23 cellular contexts compared by ENCODE assay signal in the genomic region with DNA sequence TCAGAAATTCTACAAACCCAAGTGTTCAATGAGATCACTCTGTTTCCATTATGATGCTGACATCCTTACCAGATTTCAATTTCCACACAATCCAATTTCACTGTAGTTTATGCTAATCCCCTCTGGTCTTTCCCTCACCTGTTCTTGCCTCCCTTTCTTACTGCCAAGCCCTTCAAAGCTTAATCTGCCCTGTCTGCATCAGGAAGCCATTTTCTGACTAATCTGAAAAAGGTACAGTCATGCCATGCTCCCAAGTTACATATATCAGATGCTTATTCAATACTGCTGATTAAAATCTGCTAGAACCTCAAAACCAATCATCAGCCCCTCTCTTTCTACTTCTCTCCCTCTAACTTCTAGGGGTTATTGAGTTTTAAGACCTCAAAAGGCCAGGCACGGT. TPM values are rescaled to one million over a fixed set of nuclear protein-coding genes. Genes with fewer than 3 reads are reported as not detected.
DNase-seq lines count a peak whose midpoint lies in the region; ATAC-seq, FAIRE-seq and TF ChIP-seq lines count a peak whose summit lies in the region.
"Had no signal": no experiment of that assay in that cellular context is flagged by ENCODE, and none has a peak within 500 bp of the region (broad histone marks: within the 10 kb centered on the region; RNA-seq: fewer than 3 reads in every experiment).

No MANE protein-coding gene starts in this region.

- peaks cover 14% of the 10 kb centered on the region for H3K36me3 Mint-ChIP-seq in activated CD4-positive, alpha-beta T cell treated with anti-CD3 and anti-CD28 coated beads, Interleukin-2, amount 10 ng/mL, durations not matched to agents 24 days and 14 days (ENCODE audit: low read depth)
- H3K36me3 Mint-ChIP-seq in activated naive CD8-positive, alpha-beta T cell treated with anti-CD3 and anti-CD28 coated beads, Interleukin-2, amount 50 U/mL, for 24 hours (ENCODE audit: low read depth): peaks cover 1% of the 10 kb centered on the region
- H3K36me3 Mint-ChIP-seq in activated naive CD8-positive, alpha-beta T cell treated with anti-CD3 and anti-CD28 coated beads for 36 hours: peaks cover 2% of the 10 kb centered on the region

- H3K4me3 ChIP-seq in K562: no peak overlapping the region
- H3K4me3 ChIP-seq: BLaER1 had no signal

- no peaks in the 10 kb centered on the region for H3K9me3 ChIP-seq in K562 (replicated peaks; ENCODE audit: control insufficient read depth, insufficient read depth, low read depth, low read length)
- H3K9me3 ChIP-seq: BLaER1 had no signal

- no peak for TF ChIP-seq RAD21 in K562 (CRISPR knock-in tag; conservative IDR thresholded peaks at IDR 0.05 in 1 of 2, IDR thresholded peaks at IDR 0.05 in 1 of 2)

- H3K4me1 Mint-ChIP-seq in activated CD4-positive, alpha-beta T cell treated with anti-CD3 and anti-CD28 coated beads, Interleukin-2, amount 10 ng/mL, durations not matched to agents 24 days and 14 days: peaks cover under 1% of the 10 kb centered on the region
- H3K4me1 Mint-ChIP-seq in activated naive CD8-positive, alpha-beta T cell treated with anti-CD3 and anti-CD28 coated beads, Interleukin-2, amount 50 U/mL, for 24 hours: peaks cover 7% of the 10 kb centered on the region
- H3K4me1 Mint-ChIP-seq in activated naive CD8-positive, alpha-beta T cell treated with anti-CD3 and anti-CD28 coated beads for 36 hours: peaks cover 1% of the 10 kb centered on the region
- H3K4me1 Mint-ChIP-seq: CD14-positive monocyte had no signal

- no peaks in the 10 kb centered on the region for H3K4me1 ChIP-seq in K562 (replicated peaks in 1 of 2; ENCODE audit: control insufficient read depth in 2 of 2, insufficient read depth in 2 of 2, low read length in 2 of 2)

- H3K27me3 Mint-ChIP-seq in activated CD4-positive, alpha-beta T cell treated with anti-CD3 and anti-CD28 coated beads, Interleukin-2, amount 10 ng/mL, durations not matched to agents 24 days and 14 days: no peaks in the 10 kb centered on the region
- no peaks in the 10 kb centered on the region for H3K27me3 Mint-ChIP-seq in activated naive CD8-positive, alpha-beta T cell treated with anti-CD3 and anti-CD28 coated beads, Interleukin-2, amount 50 U/mL, for 24 hours
- H3K27me3 Mint-ChIP-seq in activated naive CD8-positive, alpha-beta T cell treated with anti-CD3 and anti-CD28 coated beads for 36 hours: no peaks in the 10 kb centered on the region
- H3K27me3 Mint-ChIP-seq: CD4-positive, alpha-beta memory T cell had no signal

- no peaks in the 10 kb centered on the region for H3K79me2 ChIP-seq in K562 (ENCODE audit: control insufficient read depth, insufficient read depth, low read length)

- no peak for TF ChIP-seq CTCF in K562 (IDR thresholded peaks at IDR 0.05 in 2 of 3, conservative IDR thresholded peaks at IDR 0.05 in 1 of 3; ENCODE audit: insufficient read depth in 2 of 3, low read depth in 1 of 3, low read length in 3 of 3)

- no peak overlapping the region for H2AFZ ChIP-seq in K562 (ENCODE audit: low read depth, low read length)

- POLR2A ChIA-PET in K562 (lab: Yijun Ruan, JAX): no interaction called here

- in situ Hi-C loops in K562 (cut with MboI): no loop called here

- FAIRE-seq in K562 (lab: Jason Lieb, UNC): peak; percentile 6
- FAIRE-seq: GM12892, GM18507 had no signal

- intact Hi-C loops in activated CD4-positive, alpha-beta T cell treated with anti-CD3 and anti-CD28 coated beads, Interleukin-2, amount 10 ng/mL, durations not matched to agents 24 days and 14 days (cut with micrococcal nuclease): no loop called here
- intact Hi-C loops in K562 (cut with micrococcal nuclease): no loop called here

- no peak for TF ChIP-seq POLR2A in K562 (conservative IDR thresholded peaks at IDR 0.05)

- ATAC-seq in activated naive CD8-positive, alpha-beta T cell treated with anti-CD3 and anti-CD28 coated beads, Interleukin-2, amount 50 U/mL, for 24 hours: peak; percentile 53
- ATAC-seq in K562 (no peak), GM21367 (IDR thresholded peaks at IDR 0.05; ENCODE audit: unreplicated experiment) (no peak)
- ATAC-seq: HCT116 had no signal

- H3K9ac ChIP-seq in K562 (ENCODE audit: insufficient read depth in 1 of 2, low read depth in 2 of 2, low read length in 2 of 2): no peak overlapping the region
- H3K9ac ChIP-seq: BLaER1 had no signal

- BruUV-seq in K562 (replicated peaks; lab: Mats Ljungman, UMichigan): no TSS peak

- H3K27me3 ChIP-seq in K562 (ENCODE audit: control insufficient read depth in 2 of 2, insufficient read depth in 2 of 2, low read length in 2 of 2): no peaks in the 10 kb centered on the region
- H3K27me3 ChIP-seq: BLaER1 had no signal

- CTCF ChIA-PET in K562 (lab: Yijun Ruan, JAX; ENCODE audit: low intra/inter-chr PET ratio): no interaction called here

- peak overlapping the region; percentile 9 for H3K27ac Mint-ChIP-seq in activated CD4-positive, alpha-beta T cell treated with anti-CD3 and anti-CD28 coated beads, Interleukin-2, amount 10 ng/mL, durations not matched to agents 24 days and 14 days
- peak overlapping the region; percentile 7 for H3K27ac Mint-ChIP-seq in activated naive CD8-positive, alpha-beta T cell treated with anti-CD3 and anti-CD28 coated beads, Interleukin-2, amount 50 U/mL, for 24 hours
- H3K27ac Mint-ChIP-seq in activated naive CD8-positive, alpha-beta T cell treated with anti-CD3 and anti-CD28 coated beads for 36 hours: no peak overlapping the region
- H3K27ac Mint-ChIP-seq: CD14-positive monocyte; CD4-positive, alpha-beta memory T cell; HFFc6 had no signal

- no peak overlapping the region for H3K27ac ChIP-seq in K562 (ENCODE audit: extremely low read depth, low read depth, low read length)
- H3K27ac ChIP-seq: BLaER1, HL-60 had no signal

- no peak overlapping the region for H3K4me2 ChIP-seq in K562 (ENCODE audit: insufficient read depth, low read length)
- H3K4me2 ChIP-seq: BLaER1 had no signal

- H3K4me3 Mint-ChIP-seq in activated CD4-positive, alpha-beta T cell treated with anti-CD3 and anti-CD28 coated beads, Interleukin-2, amount 10 ng/mL, durations not matched to agents 24 days and 14 days: no peak overlapping the region
- no peak overlapping the region for H3K4me3 Mint-ChIP-seq in activated naive CD8-positive, alpha-beta T cell treated with anti-CD3 and anti-CD28 coated beads, Interleukin-2, amount 50 U/mL, for 24 hours
- no peak overlapping the region for H3K4me3 Mint-ChIP-seq in activated naive CD8-positive, alpha-beta T cell treated with anti-CD3 and anti-CD28 coated beads for 36 hours
- H3K4me3 Mint-ChIP-seq: CD14-positive monocyte; CD4-positive, alpha-beta memory T cell; HFFc6 had no signal

- DNase-seq in activated CD4-positive, alpha-beta T cell treated with anti-CD3 and anti-CD28 coated beads, Interleukin-2, amount 10 ng/mL, durations not matched to agents 24 days and 14 days: no peak
- DNase-seq in activated CD4-positive, alpha-beta T cell treated with anti-CD3 and anti-CD28 coated beads, Interleukin-2, amount 50 U/mL, for 1 hour: no peak
- no peak for DNase-seq in activated naive CD8-positive, alpha-beta T cell treated with anti-CD3 and anti-CD28 coated beads, Interleukin-2, amount 50 U/mL, for 24 hours
- no peak for DNase-seq in activated naive CD8-positive, alpha-beta T cell treated with anti-CD3 and anti-CD28 coated beads for 36 hours
- DNase-seq in NCI-H82 treated with DMSO at 0.1 percent for 48 hours (lab: John Stamatoyannopoulos, UW; ENCODE audit: unreplicated experiment) (peak; percentile 68), K562 (ENCODE audit: extremely low read depth in 1 of 4, low spot score in 3 of 4) (no peak), iPS-NIHi7 (ENCODE audit: extremely low spot score) (no peak)
- DNase-seq: 8988T; CD4-positive, alpha-beta memory T cell; DMS153; DMS79; GDM1; GOT3; H7; HFFc6 had no signal

- no peaks in the 10 kb centered on the region for H3K9me3 Mint-ChIP-seq in activated CD4-positive, alpha-beta T cell treated with anti-CD3 and anti-CD28 coated beads, Interleukin-2, amount 10 ng/mL, durations not matched to agents 24 days and 14 days
- H3K9me3 Mint-ChIP-seq in activated naive CD8-positive, alpha-beta T cell treated with anti-CD3 and anti-CD28 coated beads, Interleukin-2, amount 50 U/mL, for 24 hours: no peaks in the 10 kb centered on the region
- no peaks in the 10 kb centered on the region for H3K9me3 Mint-ChIP-seq in activated naive CD8-positive, alpha-beta T cell treated with anti-CD3 and anti-CD28 coated beads for 36 hours
- H3K9me3 Mint-ChIP-seq: CD4-positive, alpha-beta memory T cell; HFFc6 had no signal

- peaks cover 27% of the 10 kb centered on the region; the same call in 2 of the 3 replicates for H3K36me3 ChIP-seq in K562 (ENCODE audit: control insufficient read depth, insufficient read depth, low read length)

- no peaks in the 10 kb centered on the region for H4K20me1 ChIP-seq in K562 (replicated peaks; ENCODE audit: control insufficient read depth, insufficient read depth, low read length)
- H4K20me1 ChIP-seq: BLaER1 had no signal

- WGBS in K562 (ENCODE audit: insufficient coverage, low coverage, missing lambda C conversion rate): 100% methylated on average over 1 of the region's 1 CpG

- H3K9me1 ChIP-seq in K562 (ENCODE audit: control insufficient read depth, insufficient read depth, low read length): no peaks in the 10 kb centered on the region

- TF ChIP-seq EP300 in K562 (IDR thresholded peaks at IDR 0.05; ENCODE audit: low read length): no peak

RNA-seq across cellular contexts. Expression of a gene that starts 8.9 kb away (rescaled TPM):
- total RNA-seq in activated CD4-positive, alpha-beta T cell treated with anti-CD3 and anti-CD28 coated beads, Interleukin-2, amount 10 ng/mL, durations not matched to agents 24 days and 14 days: 4.6 and 5.2 TPM in 2 replicates
- total RNA-seq in activated naive CD8-positive, alpha-beta T cell treated with anti-CD3 and anti-CD28 coated beads for 36 hours: 1 to 10 TPM; 7.4 to 9.9 TPM
- total RNA-seq in K562 (2011; cell fraction: chromatin; rRNA removed; ENCODE audit: low replicate concordance): 8.1 and 14.1 TPM in 2 replicates
- total RNA-seq in K562 (2011; cell fraction: nucleolus; rRNA removed): 8.9 and 10.2 TPM in 2 replicates
- 9.0 and 9.2 TPM in 2 replicates for total RNA-seq in K562 (2011; cell fraction: nucleoplasm; rRNA removed)
- total RNA-seq in K562 (2014; rRNA removed): 0.73 and 0.78 TPM in 2 replicates
- total RNA-seq in K562 (2014; rRNA removed; fragmentation: Illumina TruSeq; extraction: Trizol): 0.55 TPM in 1 of 2 replicates, not detected in the other
- 0.72 and 1.0 TPM in 2 replicates for total RNA-seq in K562 (2015; rRNA removed; fragmentation: Illumina TruSeq; extraction: Trizol)
- 1.0 and 1.4 TPM in 2 replicates for total RNA-seq in K562 (2021)
- 1.3 and 1.8 TPM in 2 replicates for polyA plus RNA-seq in K562 (2011; rRNA removed)
- polyA plus RNA-seq in K562 (2011; cell fraction: cytosol; rRNA removed): 0.74 and 1.7 TPM in 2 replicates
- 13.4 and 19.7 TPM in 2 replicates for polyA plus RNA-seq in K562 (2011; cell fraction: nucleus; rRNA removed)
- 2.0 and 4.2 TPM in 2 replicates for polyA plus RNA-seq in K562 (2012)
- polyA plus RNA-seq in K562 (2014; fragmentation: Illumina TruSeq; extraction: Trizol): 0.30 and 0.86 TPM in 2 replicates
- under 1 TPM; 0.24 to 0.27 TPM for polyA plus RNA-seq in K562 (2014; fragmentation: Nextera tagmentation; extraction: Ambion mirVana)
- polyA plus RNA-seq in K562 (2014; rRNA removed): 1.4 and 2.0 TPM in 2 replicates
- polyA minus RNA-seq in K562 (2011; rRNA and poly(A)+ RNA removed): not detected in 2 replicates
- polyA minus RNA-seq in K562 (2011; cell fraction: cytosol; rRNA and poly(A)+ RNA removed): not detected in 2 replicates
- 1.1 and 2.6 TPM in 2 replicates for polyA minus RNA-seq in K562 (2011; cell fraction: nucleus; rRNA and poly(A)+ RNA removed)
- total RNA-seq: Daoy had no signal
- polyA plus RNA-seq: CD14-positive monocyte had no signal

RNA-seq across cellular contexts. Expression of a gene that starts 22.7 kb away (rescaled TPM):
- 93.9 and 94.7 TPM in 2 replicates for total RNA-seq in activated CD4-positive, alpha-beta T cell treated with anti-CD3 and anti-CD28 coated beads, Interleukin-2, amount 10 ng/mL, durations not matched to agents 24 days and 14 days
- total RNA-seq in activated naive CD8-positive, alpha-beta T cell treated with anti-CD3 and anti-CD28 coated beads for 36 hours: 10 to 100 TPM; 57.0 to 62.5 TPM
- 136 and 173 TPM in 2 replicates for total RNA-seq in K562 (2011; cell fraction: chromatin; rRNA removed; ENCODE audit: low replicate concordance)
- total RNA-seq in K562 (2011; cell fraction: nucleolus; rRNA removed): 69.6 and 80.4 TPM in 2 replicates
- 93.0 and 142 TPM in 2 replicates for total RNA-seq in K562 (2011; cell fraction: nucleoplasm; rRNA removed)
- total RNA-seq in K562 (2014; rRNA removed) (22.2 and 28.0 TPM in 2 replicates), K562 (2014; rRNA removed; fragmentation: Illumina TruSeq; extraction: Trizol) (30.7 and 31.8 TPM in 2 replicates), K562 (2015; rRNA removed; fragmentation: Illumina TruSeq; extraction: Trizol) (40.3 and 41.9 TPM in 2 replicates), K562 (2021) (36.9 and 41.3 TPM in 2 replicates)
- polyA plus RNA-seq in K562 (2011; rRNA removed) (72.3 and 84.5 TPM in 2 replicates), K562 (2014; fragmentation: Illumina TruSeq; extraction: Trizol) (50.0 and 50.7 TPM in 2 replicates), K562 (2014; fragmentation: Nextera tagmentation; extraction: Ambion mirVana) (1 to 10 TPM; 2.9 to 7.8 TPM), K562 (2014; rRNA removed) (41.4 and 46.2 TPM in 2 replicates)
- 60.8 and 72.5 TPM in 2 replicates for polyA plus RNA-seq in K562 (2011; cell fraction: cytosol; rRNA removed)
- 90.2 and 94.5 TPM in 2 replicates for polyA plus RNA-seq in K562 (2011; cell fraction: nucleus; rRNA removed)
- 36.8 and 39.6 TPM in 2 replicates for polyA plus RNA-seq in K562 (2012)
- 69.7 and 85.6 TPM in 2 replicates for polyA minus RNA-seq in K562 (2011; rRNA and poly(A)+ RNA removed)
- polyA minus RNA-seq in K562 (2011; cell fraction: cytosol; rRNA and poly(A)+ RNA removed): 34.2 and 45.7 TPM in 2 replicates
- 35.4 and 59.3 TPM in 2 replicates for polyA minus RNA-seq in K562 (2011; cell fraction: nucleus; rRNA and poly(A)+ RNA removed)

RNA-seq across cellular contexts. Expression of a gene that starts 38.4 kb away (rescaled TPM):
- 12.4 and 12.9 TPM in 2 replicates for total RNA-seq in activated CD4-positive, alpha-beta T cell treated with anti-CD3 and anti-CD28 coated beads, Interleukin-2, amount 10 ng/mL, durations not matched to agents 24 days and 14 days
- 1 to 10 TPM; 7.1 to 8.1 TPM for total RNA-seq in activated naive CD8-positive, alpha-beta T cell treated with anti-CD3 and anti-CD28 coated beads for 36 hours
- total RNA-seq in K562 (2011; cell fraction: chromatin; rRNA removed; ENCODE audit: low replicate concordance): 231 and 238 TPM in 2 replicates
- 91.1 and 102 TPM in 2 replicates for total RNA-seq in K562 (2011; cell fraction: nucleolus; rRNA removed)
- total RNA-seq in K562 (2011; cell fraction: nucleoplasm; rRNA removed): 128 and 131 TPM in 2 replicates
- total RNA-seq in K562 (2014; rRNA removed): 13.5 and 15.1 TPM in 2 replicates
- 13.5 and 15.0 TPM in 2 replicates for total RNA-seq in K562 (2014; rRNA removed; fragmentation: Illumina TruSeq; extraction: Trizol)
- total RNA-seq in K562 (2015; rRNA removed; fragmentation: Illumina TruSeq; extraction: Trizol): 12.0 and 13.6 TPM in 2 replicates
- total RNA-seq in K562 (2021): 16.3 and 19.1 TPM in 2 replicates
- 17.9 and 24.4 TPM in 2 replicates for polyA plus RNA-seq in K562 (2011; rRNA removed)
- 14.0 and 14.8 TPM in 2 replicates for polyA plus RNA-seq in K562 (2011; cell fraction: cytosol; rRNA removed)
- polyA plus RNA-seq in K562 (2011; cell fraction: nucleus; rRNA removed): 86.4 and 95.7 TPM in 2 replicates
- polyA plus RNA-seq in K562 (2012): 16.2 and 24.6 TPM in 2 replicates
- 12.9 and 13.5 TPM in 2 replicates for polyA plus RNA-seq in K562 (2014; fragmentation: Illumina TruSeq; extraction: Trizol)
- polyA plus RNA-seq in K562 (2014; fragmentation: Nextera tagmentation; extraction: Ambion mirVana): 1 to 10 TPM; 5.6 to 7.3 TPM
- polyA plus RNA-seq in K562 (2014; rRNA removed): 13.7 and 15.3 TPM in 2 replicates
- 37.0 and 39.3 TPM in 2 replicates for polyA minus RNA-seq in K562 (2011; rRNA and poly(A)+ RNA removed)
- 12.1 and 15.1 TPM in 2 replicates for polyA minus RNA-seq in K562 (2011; cell fraction: cytosol; rRNA and poly(A)+ RNA removed)
- polyA minus RNA-seq in K562 (2011; cell fraction: nucleus; rRNA and poly(A)+ RNA removed): 22.9 and 46.2 TPM in 2 replicates

RNA-seq across cellular contexts. Expression of a gene that starts 41.7 kb away (rescaled TPM):
- total RNA-seq in activated CD4-positive, alpha-beta T cell treated with anti-CD3 and anti-CD28 coated beads, Interleukin-2, amount 10 ng/mL, durations not matched to agents 24 days and 14 days: 165 and 167 TPM in 2 replicates
- 100 to 1,000 TPM; 172 to 176 TPM for total RNA-seq in activated naive CD8-positive, alpha-beta T cell treated with anti-CD3 and anti-CD28 coated beads for 36 hours
- total RNA-seq in K562 (2011; cell fraction: chromatin; rRNA removed; ENCODE audit: low replicate concordance): 48.4 and 56.6 TPM in 2 replicates
- total RNA-seq in K562 (2011; cell fraction: nucleolus; rRNA removed): 33.4 and 34.7 TPM in 2 replicates
- 40.2 and 54.0 TPM in 2 replicates for total RNA-seq in K562 (2011; cell fraction: nucleoplasm; rRNA removed)
- 164 and 176 TPM in 2 replicates for total RNA-seq in K562 (2014; rRNA removed)
- 153 and 155 TPM in 2 replicates for total RNA-seq in K562 (2014; rRNA removed; fragmentation: Illumina TruSeq; extraction: Trizol)
- 183 and 191 TPM in 2 replicates for total RNA-seq in K562 (2015; rRNA removed; fragmentation: Illumina TruSeq; extraction: Trizol)
- total RNA-seq in K562 (2021): 154 and 173 TPM in 2 replicates
- 77.9 and 86.0 TPM in 2 replicates for polyA plus RNA-seq in K562 (2011; rRNA removed)
- 68.2 and 68.5 TPM in 2 replicates for polyA plus RNA-seq in K562 (2011; cell fraction: cytosol; rRNA removed)
- polyA plus RNA-seq in K562 (2011; cell fraction: nucleus; rRNA removed): 59.6 and 69.6 TPM in 2 replicates
- polyA plus RNA-seq in K562 (2012): 132 and 162 TPM in 2 replicates
- polyA plus RNA-seq in K562 (2014; fragmentation: Illumina TruSeq; extraction: Trizol): 221 and 230 TPM in 2 replicates
- polyA plus RNA-seq in K562 (2014; fragmentation: Nextera tagmentation; extraction: Ambion mirVana): 10 to 100 TPM; 61.7 to 88.8 TPM
- polyA plus RNA-seq in K562 (2014; rRNA removed): 116 and 136 TPM in 2 replicates
- 168 and 174 TPM in 2 replicates for polyA minus RNA-seq in K562 (2011; rRNA and poly(A)+ RNA removed)
- polyA minus RNA-seq in K562 (2011; cell fraction: cytosol; rRNA and poly(A)+ RNA removed): 88.1 and 100 TPM in 2 replicates
- 14.1 and 18.0 TPM in 2 replicates for polyA minus RNA-seq in K562 (2011; cell fraction: nucleus; rRNA and poly(A)+ RNA removed)

RNA-seq across cellular contexts. Expression of a gene that starts 43.9 kb away (rescaled TPM):
- not detected in 2 replicates for total RNA-seq in activated CD4-positive, alpha-beta T cell treated with anti-CD3 and anti-CD28 coated beads, Interleukin-2, amount 10 ng/mL, durations not matched to agents 24 days and 14 days
- total RNA-seq in activated naive CD8-positive, alpha-beta T cell treated with anti-CD3 and anti-CD28 coated beads for 36 hours: not detected
- total RNA-seq in K562 (2011; cell fraction: chromatin; rRNA removed; ENCODE audit: low replicate concordance): 1.5 and 4.0 TPM in 2 replicates
- total RNA-seq in K562 (2011; cell fraction: nucleolus; rRNA removed): 1.8 and 4.7 TPM in 2 replicates
- 2.6 and 2.7 TPM in 2 replicates for total RNA-seq in K562 (2011; cell fraction: nucleoplasm; rRNA removed)
- total RNA-seq in K562 (2014; rRNA removed) (2.3 and 2.7 TPM in 2 replicates), K562 (2014; rRNA removed; fragmentation: Illumina TruSeq; extraction: Trizol) (1.8 and 2.1 TPM in 2 replicates), K562 (2015; rRNA removed; fragmentation: Illumina TruSeq; extraction: Trizol) (0.94 and 1.2 TPM in 2 replicates), K562 (2021) (2.8 and 2.9 TPM in 2 replicates)
- polyA plus RNA-seq in K562 (2011; rRNA removed) (3.2 and 4.9 TPM in 2 replicates), K562 (2014; fragmentation: Illumina TruSeq; extraction: Trizol) (2.4 and 2.9 TPM in 2 replicates), K562 (2014; fragmentation: Nextera tagmentation; extraction: Ambion mirVana) (under 1 TPM; 0.28 to 0.80 TPM), K562 (2014; rRNA removed) (2.9 and 3.4 TPM in 2 replicates)
- 3.8 and 10.3 TPM in 2 replicates for polyA plus RNA-seq in K562 (2011; cell fraction: cytosol; rRNA removed)
- 5.2 and 9.6 TPM in 2 replicates for polyA plus RNA-seq in K562 (2011; cell fraction: nucleus; rRNA removed)
- polyA plus RNA-seq in K562 (2012): 2.7 and 9.2 TPM in 2 replicates
- 0.81 and 1.6 TPM in 2 replicates for polyA minus RNA-seq in K562 (2011; rRNA and poly(A)+ RNA removed)
- 0.82 and 1.7 TPM in 2 replicates for polyA minus RNA-seq in K562 (2011; cell fraction: cytosol; rRNA and poly(A)+ RNA removed)
- 2.7 and 4.7 TPM in 2 replicates for polyA minus RNA-seq in K562 (2011; cell fraction: nucleus; rRNA and poly(A)+ RNA removed)
- total RNA-seq: CD4-positive, alpha-beta memory T cell had no signal
- polyA plus RNA-seq: CD14-positive monocyte had no signal
